In genomic region chr3:37266809-37267208, GRCh38 we compare ENCODE assay signal across 41 cellular contexts.
"Had no signal": no experiment of that assay in that cellular context is flagged by ENCODE, and none has a peak within 500 bp of the region (broad histone marks: within the 10 kb centered on the region; RNA-seq: fewer than 3 reads in every experiment).

No MANE protein-coding gene starts in this region.

- FAIRE-seq: RCC 7860 had no signal

- H3K4me3 Mint-ChIP-seq: activated CD4-positive, alpha-beta memory T cell treated with anti-CD3 and anti-CD28 coated beads, Interleukin-2, amount 10 ng/mL, durations not matched to agents 7 days and 5 days; activated naive CD4-positive, alpha-beta T cell treated with anti-CD3 and anti-CD28 coated beads, Interleukin-2, amount 50 U/mL, for 24 hours; activated naive CD8-positive, alpha-beta T cell treated with anti-CD3 and anti-CD28 coated beads, Interleukin-2, amount 10 ng/mL, durations not matched to agents 7 days and 5 days; activated T-cell treated with anti-CD3 and anti-CD28 coated beads, Interleukin-2, amount 50 U/mL, for 72 hours; activated T-helper 17 cell treated with anti-CD3 and anti-CD28 coated beads, Interleukin-2, amount 50 U/mL, for 72 hours; central memory CD8-positive, alpha-beta T cell had no signal

- H3K4me3 ChIP-seq: ascending aorta, cardiac muscle cell, MG63, PC-9 had no signal

- H2AFZ ChIP-seq: PC-9 had no signal

- H3K27ac Mint-ChIP-seq: activated CD4-positive, alpha-beta memory T cell treated with anti-CD3 and anti-CD28 coated beads, Interleukin-2, amount 10 ng/mL, durations not matched to agents 7 days and 5 days; activated naive CD4-positive, alpha-beta T cell treated with anti-CD3 and anti-CD28 coated beads, Interleukin-2, amount 50 U/mL, for 24 hours; activated naive CD8-positive, alpha-beta T cell treated with anti-CD3 and anti-CD28 coated beads, Interleukin-2, amount 10 ng/mL, durations not matched to agents 7 days and 5 days; activated T-cell treated with anti-CD3 and anti-CD28 coated beads, Interleukin-2, amount 50 U/mL, for 72 hours; activated T-helper 17 cell treated with anti-CD3 and anti-CD28 coated beads, Interleukin-2, amount 50 U/mL, for 72 hours had no signal

- ATAC-seq: activated T-cell treated with anti-CD3 and anti-CD28 coated beads, Interleukin-2, amount 50 U/mL, for 72 hours; activated T-helper 17 cell treated with anti-CD3 and anti-CD28 coated beads, Interleukin-2, amount 50 U/mL, for 72 hours; Right ventricle myocardium inferior; SK-N-SH treated with all-trans-retinoic acid at 6 μM for 48 hours had no signal

- H3K4me2 ChIP-seq: PC-9 had no signal

- H3K27me3 Mint-ChIP-seq: activated CD4-positive, alpha-beta memory T cell treated with anti-CD3 and anti-CD28 coated beads, Interleukin-2, amount 10 ng/mL, durations not matched to agents 7 days and 5 days; activated naive CD4-positive, alpha-beta T cell treated with anti-CD3 and anti-CD28 coated beads, Interleukin-2, amount 50 U/mL, for 24 hours; activated naive CD8-positive, alpha-beta T cell treated with anti-CD3 and anti-CD28 coated beads, Interleukin-2, amount 10 ng/mL, durations not matched to agents 7 days and 5 days; activated T-helper 17 cell treated with anti-CD3 and anti-CD28 coated beads, Interleukin-2, amount 50 U/mL, for 72 hours; central memory CD8-positive, alpha-beta T cell had no signal

- H3K9me3 ChIP-seq: ascending aorta, MG63 had no signal

- H3K27me3 ChIP-seq: ascending aorta, cardiac muscle cell, MG63 had no signal

- DNase-seq: activated CD4-positive, alpha-beta memory T cell treated with anti-CD3 and anti-CD28 coated beads, Interleukin-2, amount 10 ng/mL, durations not matched to agents 7 days and 5 days; activated CD4-positive, alpha-beta T cell treated with anti-CD3 and anti-CD28 coated beads for 1 hour; activated CD4-positive, alpha-beta T cell treated with anti-CD3 and anti-CD28 coated beads for 48 hours; activated CD4-positive, CD25-positive, alpha-beta regulatory T cell; activated CD8-positive, alpha-beta memory T cell treated with anti-CD3 and anti-CD28 coated beads for 24 hours; activated effector memory CD4-positive, alpha-beta T cell treated with anti-CD3 and anti-CD28 coated beads, Interleukin-2, amount 50 U/mL, for 16 hours; activated naive CD4-positive, alpha-beta T cell treated with Interleukin-2 at 50 U/mL for 16 hours; activated naive CD8-positive, alpha-beta T cell treated with anti-CD3 and anti-CD28 coated beads, Interleukin-2, amount 10 ng/mL, durations not matched to agents 7 days and 5 days; activated T-cell treated with anti-CD3 and anti-CD28 coated beads, Interleukin-2, amount 50 U/mL, for 1 hour; activated T-cell treated with anti-CD3 and anti-CD28 coated beads, Interleukin-2, amount 50 U/mL, for 72 hours; amygdala; Kasumi-1; KG1; MG63; NCI-H1048; NCI-H1105 treated with DMSO at 0.1 percent for 48 hours; NCI-H1436; NCI-H1694; NCI-H1930; NCI-H2081 treated with DMSO at 0.1 percent for 48 hours; NCI-H2171; NCI-H510A; NCI-H526; NCI-H748 treated with DMSO at 0.1 percent for 48 hours; NK-92 treated with Interleukin-12 subunit alpha and Interleukin-12 subunit beta, amount 100 ng/mL, for 24 hours; PC-9; SIG-M5; SW 1271; T-helper 1 cell; T-helper 2 cell; T-helper 9 cell; WERI-Rb-1 had no signal

- H3K4me1 ChIP-seq: ascending aorta had no signal

- H3K27ac ChIP-seq: ascending aorta, cardiac muscle cell, PC-9, RWPE1, WERI-Rb-1 had no signal

- H3K36me3 ChIP-seq: cardiac muscle cell, MG63 had no signal

- H3K9me3 Mint-ChIP-seq: activated CD4-positive, alpha-beta memory T cell treated with anti-CD3 and anti-CD28 coated beads, Interleukin-2, amount 10 ng/mL, durations not matched to agents 7 days and 5 days; activated naive CD4-positive, alpha-beta T cell treated with anti-CD3 and anti-CD28 coated beads, Interleukin-2, amount 50 U/mL, for 24 hours; activated naive CD8-positive, alpha-beta T cell treated with anti-CD3 and anti-CD28 coated beads, Interleukin-2, amount 10 ng/mL, durations not matched to agents 7 days and 5 days; activated T-cell treated with anti-CD3 and anti-CD28 coated beads, Interleukin-2, amount 50 U/mL, for 72 hours; activated T-helper 17 cell treated with anti-CD3 and anti-CD28 coated beads, Interleukin-2, amount 50 U/mL, for 72 hours; central memory CD8-positive, alpha-beta T cell had no signal
